10 cellular contexts compared by ENCODE assay signal in the genomic region with DNA sequence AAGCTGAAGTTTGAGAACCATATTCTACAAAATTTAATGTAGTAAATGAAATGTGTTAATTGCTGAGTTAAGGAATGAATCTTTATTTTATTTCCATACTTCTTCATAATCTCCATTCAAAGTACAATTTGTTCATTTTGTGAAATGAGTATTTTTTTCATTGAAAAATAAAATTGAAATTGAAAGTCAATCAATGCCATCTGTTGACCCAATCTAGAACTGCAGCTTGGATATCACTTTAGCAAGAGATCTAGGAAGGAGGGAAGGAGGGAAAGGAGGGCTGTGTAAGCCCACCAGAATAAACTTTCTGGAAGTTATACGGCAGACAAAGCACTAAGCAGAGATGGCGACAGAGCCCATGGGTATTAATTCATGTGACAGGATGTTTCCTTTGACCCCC.
DNase-seq lines count a peak whose midpoint lies in the region; ATAC-seq and TF ChIP-seq lines count a peak whose summit lies in the region.
"Had no signal": no experiment of that assay in that cellular context is flagged by ENCODE, and none has a peak within 500 bp of the region (broad histone marks: within the 10 kb centered on the region; RNA-seq: fewer than 3 reads in every experiment).

No MANE protein-coding gene starts in this region.

- H3K27ac Mint-ChIP-seq in MCF 10A (ENCODE audit: low read depth, unreplicated experiment), result no peak overlapping the region
- H3K27ac Mint-ChIP-seq: natural killer cell had no signal

- no peaks in the 10 kb centered on the region for H3K36me3 Mint-ChIP-seq in MCF 10A (ENCODE audit: insufficient read depth, unreplicated experiment)
- H3K36me3 Mint-ChIP-seq: natural killer cell had no signal

- H3K36me3 ChIP-seq in breast epithelium, result no peaks in the 10 kb centered on the region
- H3K36me3 ChIP-seq in tibial nerve, result no peaks in the 10 kb centered on the region
- H3K36me3 ChIP-seq: thoracic aorta had no signal

- POLR2A ChIA-PET in MCF 10A (lab: Yijun Ruan, JAX), result interaction anchor here (0.9 kb wide), 1 partner anchor 11 kb away, joined by 3 read pairs; no protein-coding TSS in a partner anchor

- TF ChIP-seq EP300 in tibial nerve (IDR thresholded peaks at IDR 0.05), result no peak

- no peaks in the 10 kb centered on the region for H3K4me1 Mint-ChIP-seq in MCF 10A (ENCODE audit: insufficient read depth, unreplicated experiment)

- H3K9me3 Mint-ChIP-seq in MCF 10A (ENCODE audit: unreplicated experiment), result no peaks in the 10 kb centered on the region
- H3K9me3 Mint-ChIP-seq: natural killer cell had no signal

- BruUV-seq in MCF 10A (replicated peaks; lab: Mats Ljungman, UMichigan), result no TSS peak

- H3K9me3 ChIP-seq in breast epithelium (peaks cover 0 to 8% of the 10 kb centered on the region in 2 donors), tibial nerve (no peaks in the 10 kb centered on the region)
- H3K9me3 ChIP-seq: thoracic aorta had no signal

- H3K4me3 ChIP-seq in breast epithelium, result no peak overlapping the region
- no peak overlapping the region for H3K4me3 ChIP-seq in foreskin fibroblast (ENCODE audit: low read depth in 1 of 2, low read length in 2 of 2)
- H3K4me3 ChIP-seq in tibial nerve, result no peak overlapping the region
- H3K4me3 ChIP-seq: thoracic aorta had no signal

- H3K27ac ChIP-seq in breast epithelium, result no peak overlapping the region
- no peak overlapping the region for H3K27ac ChIP-seq in tibial nerve
- H3K27ac ChIP-seq: thoracic aorta had no signal

- intact Hi-C loops in MCF 10A (cut with micrococcal nuclease) (no loop called here), breast epithelium (cut with DNase I; ENCODE audit: low total_unique reads) (no loop called here)

- no peak for ATAC-seq in GM21786 (IDR thresholded peaks at IDR 0.05; ENCODE audit: unreplicated experiment)
- no peak for ATAC-seq in HG03442 (IDR thresholded peaks at IDR 0.05; ENCODE audit: unreplicated experiment)
- ATAC-seq: natural killer cell had no signal

- H3K4me1 ChIP-seq in breast epithelium (no peaks in the 10 kb centered on the region), tibial nerve (no peaks in the 10 kb centered on the region)

- DNase-seq in MCF 10A (ENCODE audit: unreplicated experiment) (peak; percentile 16), breast epithelium (ENCODE audit: low spot score in 2 of 2) (no peak), OCI-M1 (lab: John Stamatoyannopoulos, UW) (peak; percentile 42), foreskin fibroblast (peak in 1 of 2 donors; percentile 29), tibial nerve (ENCODE audit: low spot score in 2 of 2) (peak in 1 of 2 donors; percentile 18), NCI-H2107 treated with DMSO at 0.1 percent for 48 hours (lab: John Stamatoyannopoulos, UW; ENCODE audit: unreplicated experiment) (no peak)
- DNase-seq: natural killer cell had no signal

- TF ChIP-seq POLR2A in breast epithelium (IDR thresholded peaks at IDR 0.05), result no peak
- no peak for TF ChIP-seq POLR2A in tibial nerve (IDR thresholded peaks at IDR 0.05)

- CTCF ChIA-PET in MCF 10A (lab: Yijun Ruan, JAX), result interaction anchor here (0.6 to 1.9 kb wide), 5 partner anchors 20 to 374 kb away, joined by 3 to 5 read pairs (median 4); no protein-coding TSS in a partner anchor

- H3K27me3 ChIP-seq in breast epithelium (no peaks in the 10 kb centered on the region), tibial nerve (no peaks in the 10 kb centered on the region)

- H3K4me3 Mint-ChIP-seq in MCF 10A (ENCODE audit: unreplicated experiment), result no peak overlapping the region
- H3K4me3 Mint-ChIP-seq: natural killer cell had no signal

- WGBS in tibial nerve, 2 donors, result 3 to 23% methylated on average over 2 of the region's 2 CpGs

- peak; percentile 68 for TF ChIP-seq CTCF in MCF 10A (IDR thresholded peaks at IDR 0.05; ENCODE audit: unreplicated experiment)
- peak in 1 of 3 donors; percentile 28 for TF ChIP-seq CTCF in breast epithelium (IDR thresholded peaks at IDR 0.05)
- TF ChIP-seq CTCF in foreskin fibroblast (IDR thresholded peaks at IDR 0.05; ENCODE audit: low read depth, low read length), result peak; percentile 32
- peak; percentile 31 to 53 (median 45) for TF ChIP-seq CTCF in tibial nerve (IDR thresholded peaks at IDR 0.05)

- H3K27me3 Mint-ChIP-seq in MCF 10A (ENCODE audit: insufficient read depth, unreplicated experiment), result peaks cover 30% of the 10 kb centered on the region

Comparison
In these comparisons a context has a peak if more than half of its experiments do, and no peak if none do; other contexts are left out.
1. DNase-seq: peak in MCF 10A (single experiment) and OCI-M1 (single experiment); none in breast epithelium (0 of 2) and NCI-H2107 treated with DMSO at 0.1 percent for 48 hours (single experiment).